In genomic region chr15:89089316-89090230, GRCh38 we compare ENCODE assay signal across 8 cellular contexts. TPM values are rescaled to one million over a fixed set of nuclear protein-coding genes. Genes with fewer than 3 reads are reported as not detected.
DNase-seq lines count a peak whose midpoint lies in the region; ATAC-seq lines count a peak whose summit lies in the region.

No MANE protein-coding gene starts in this region.

- peaks cover 2% of the 10 kb centered on the region for H3K36me3 ChIP-seq in thymus (ENCODE audit: control insufficient read depth, insufficient read depth)

- peak overlapping the region; percentile 90 for H3K4me3 ChIP-seq in thymus (ENCODE audit: low read length)

- H3K27me3 ChIP-seq in thymus (ENCODE audit: control insufficient read depth, insufficient read depth), result no peaks in the 10 kb centered on the region

- no peaks in the 10 kb centered on the region for H3K9me3 ChIP-seq in thymus (ENCODE audit: control insufficient read depth)

- peaks cover 48% of the 10 kb centered on the region for H3K4me1 Mint-ChIP-seq in activated T-cell treated with anti-CD3 and anti-CD28 coated beads, Interleukin-2, amount 50 U/mL, for 24 hours (ENCODE audit: low read depth)
- H3K4me1 Mint-ChIP-seq in activated T-helper 1 cell treated with anti-CD3 and anti-CD28 coated beads, Interleukin-12 subunit alpha, Interleukin-12 subunit beta, Interleukin-2, Interleukin-4 antibody, amounts not matched to agents 30 ng/mL and 10 ng/mL and 1 ng/mL, durations not matched to agents 14 hours and 24 hours and 36 hours (ENCODE audit: low read depth), result peaks cover 38% of the 10 kb centered on the region

- H3K27me3 Mint-ChIP-seq in activated T-cell treated with anti-CD3 and anti-CD28 coated beads, Interleukin-2, amount 50 U/mL, for 24 hours, result no peaks in the 10 kb centered on the region
- H3K27me3 Mint-ChIP-seq in activated T-helper 1 cell treated with anti-CD3 and anti-CD28 coated beads, Interleukin-12 subunit alpha, Interleukin-12 subunit beta, Interleukin-2, Interleukin-4 antibody, amounts not matched to agents 30 ng/mL and 10 ng/mL and 1 ng/mL, durations not matched to agents 14 hours and 24 hours and 36 hours (ENCODE audit: insufficient read depth), result no peaks in the 10 kb centered on the region

- peaks cover 24% of the 10 kb centered on the region for H3K4me1 ChIP-seq in thymus (ENCODE audit: control insufficient read depth, insufficient read depth, low read length)

- no peak for DNase-seq in activated T-cell treated with anti-CD3 and anti-CD28 coated beads, Interleukin-2, amount 50 U/mL, for 24 hours
- no peak for DNase-seq in activated T-cell treated with anti-CD3 and anti-CD28 coated beads for 4 hours
- no peak for DNase-seq in activated T-helper 1 cell treated with anti-CD3 and anti-CD28 coated beads, Interleukin-12 subunit alpha, Interleukin-12 subunit beta, Interleukin-2, Interleukin-4 antibody, amounts not matched to agents 30 ng/mL and 10 ng/mL and 1 ng/mL, durations not matched to agents 14 hours and 24 hours and 36 hours (ENCODE audit: low spot score)
- DNase-seq in inferior parietal cortex (ENCODE audit: extremely low spot score), result peak; percentile 39
- no peak for DNase-seq in SW480 (ENCODE audit: low spot score)

- ATAC-seq in GM21786 (IDR thresholded peaks at IDR 0.05; ENCODE audit: unreplicated experiment) (no peak), HG03457 (IDR thresholded peaks at IDR 0.05; ENCODE audit: unreplicated experiment) (no peak)

- peaks cover 34% of the 10 kb centered on the region for H3K36me3 Mint-ChIP-seq in activated T-cell treated with anti-CD3 and anti-CD28 coated beads, Interleukin-2, amount 50 U/mL, for 24 hours (ENCODE audit: low read depth)
- peaks cover 7% of the 10 kb centered on the region for H3K36me3 Mint-ChIP-seq in activated T-helper 1 cell treated with anti-CD3 and anti-CD28 coated beads, Interleukin-12 subunit alpha, Interleukin-12 subunit beta, Interleukin-2, Interleukin-4 antibody, amounts not matched to agents 30 ng/mL and 10 ng/mL and 1 ng/mL, durations not matched to agents 14 hours and 24 hours and 36 hours (ENCODE audit: low read depth)

- H3K9me3 Mint-ChIP-seq in activated T-cell treated with anti-CD3 and anti-CD28 coated beads, Interleukin-2, amount 50 U/mL, for 24 hours, result no peaks in the 10 kb centered on the region
- no peaks in the 10 kb centered on the region for H3K9me3 Mint-ChIP-seq in activated T-helper 1 cell treated with anti-CD3 and anti-CD28 coated beads, Interleukin-12 subunit alpha, Interleukin-12 subunit beta, Interleukin-2, Interleukin-4 antibody, amounts not matched to agents 30 ng/mL and 10 ng/mL and 1 ng/mL, durations not matched to agents 14 hours and 24 hours and 36 hours

- H3K4me3 Mint-ChIP-seq in activated T-cell treated with anti-CD3 and anti-CD28 coated beads, Interleukin-2, amount 50 U/mL, for 24 hours, result no peak overlapping the region
- H3K4me3 Mint-ChIP-seq in activated T-helper 1 cell treated with anti-CD3 and anti-CD28 coated beads, Interleukin-12 subunit alpha, Interleukin-12 subunit beta, Interleukin-2, Interleukin-4 antibody, amounts not matched to agents 30 ng/mL and 10 ng/mL and 1 ng/mL, durations not matched to agents 14 hours and 24 hours and 36 hours, result no peak overlapping the region

- peak overlapping the region; percentile 94 for H3K27ac Mint-ChIP-seq in activated T-cell treated with anti-CD3 and anti-CD28 coated beads, Interleukin-2, amount 50 U/mL, for 24 hours
- H3K27ac Mint-ChIP-seq in activated T-helper 1 cell treated with anti-CD3 and anti-CD28 coated beads, Interleukin-12 subunit alpha, Interleukin-12 subunit beta, Interleukin-2, Interleukin-4 antibody, amounts not matched to agents 30 ng/mL and 10 ng/mL and 1 ng/mL, durations not matched to agents 14 hours and 24 hours and 36 hours, result peak overlapping the region; percentile 88

- WGBS in thymus, result 97% methylated on average over 5 of the region's 5 CpGs

- intact Hi-C loops in activated T-helper 1 cell treated with anti-CD3 and anti-CD28 coated beads, Interleukin-12 subunit alpha, Interleukin-12 subunit beta, Interleukin-2, Interleukin-4 antibody, amounts not matched to agents 30 ng/mL and 10 ng/mL and 1 ng/mL, durations not matched to agents 14 hours and 24 hours and 36 hours (cut with micrococcal nuclease), result loop anchor here (2.0 kb wide), 4 partner anchors 31 to 245 kb away; partner anchors contain the start of genes HAPLN3 and POLG

- peak overlapping the region; percentile 3 for H3K27ac ChIP-seq in thymus (ENCODE audit: low read depth)

RNA-seq across cellular contexts. Expression of gene ABHD2, which starts 1.3 kb away (rescaled TPM):
- 66.5 and 66.7 TPM in 2 replicates for total RNA-seq in activated T-helper 1 cell treated with anti-CD3 and anti-CD28 coated beads, Interleukin-12 subunit alpha, Interleukin-12 subunit beta, Interleukin-2, Interleukin-4 antibody, amounts not matched to agents 30 ng/mL and 10 ng/mL and 1 ng/mL, durations not matched to agents 14 hours and 24 hours and 36 hours
- 5.6 TPM for polyA plus RNA-seq in thymus
